In genomic region chr5:142145106-142145900, GRCh38 we compare ENCODE assay signal across 8 cellular contexts. TPM values are rescaled to one million over a fixed set of nuclear protein-coding genes. Genes with fewer than 3 reads are reported as not detected.
DNase-seq lines count a peak whose midpoint lies in the region; ATAC-seq and TF ChIP-seq lines count a peak whose summit lies in the region.

No MANE protein-coding gene starts in this region.

- 79% methylated on average over 4 of the region's 4 CpGs for WGBS in smooth muscle cell (ENCODE audit: low lambda C conversion rate)

- TF ChIP-seq CTCF in right atrium auricular region (IDR thresholded peaks at IDR 0.05) (peak; percentile 68 to 79), smooth muscle cell (IDR thresholded peaks at IDR 0.05; ENCODE audit: borderline replicate concordance, insufficient read depth, poor library complexity, severe bottlenecking) (peak; percentile 56)

- no peak overlapping the region for H3K4me2 ChIP-seq in smooth muscle cell

- H3K9ac ChIP-seq in smooth muscle cell (ENCODE audit: low read depth) = no peak overlapping the region

- DNase-seq in DMS53 (lab: John Stamatoyannopoulos, UW) (peak; percentile 79), SKM-1 (lab: John Stamatoyannopoulos, UW; ENCODE audit: unreplicated experiment) (peak; percentile 62), right atrium auricular region (ENCODE audit: low spot score) (no peak), smooth muscle cell (lab: John Stamatoyannopoulos, UW; ENCODE audit: unreplicated experiment) (no peak)
- peak; percentile 59 for DNase-seq in Jurkat, Clone E6-1 (ENCODE audit: low read depth, low spot score)
- peak; percentile 11 for DNase-seq in activated naive CD8-positive, alpha-beta T cell treated with anti-CD3 and anti-CD28 coated beads, Interleukin-2, amount 50 U/mL, for 16 hours (ENCODE audit: low read depth, low spot score)

- no peaks in the 10 kb centered on the region for H3K27me3 ChIP-seq in right atrium auricular region
- no peaks in the 10 kb centered on the region for H3K27me3 ChIP-seq in smooth muscle cell (ENCODE audit: low read depth)

- H3K27ac ChIP-seq in right atrium auricular region = no peak overlapping the region
- no peak overlapping the region for H3K27ac ChIP-seq in smooth muscle cell (ENCODE audit: low read depth)

- H3F3A ChIP-seq in smooth muscle cell (ENCODE audit: low read depth) = no peaks in the 10 kb centered on the region

- H3K4me1 ChIP-seq in right atrium auricular region = peaks cover 0 to 7% of the 10 kb centered on the region in 2 donors
- no peaks in the 10 kb centered on the region for H3K4me1 ChIP-seq in smooth muscle cell (ENCODE audit: low read depth)

- no peak overlapping the region for H3K4me3 ChIP-seq in Jurkat, Clone E6-1 (ENCODE audit: low read length)
- no peak overlapping the region for H3K4me3 ChIP-seq in right atrium auricular region
- H3K4me3 ChIP-seq in smooth muscle cell = no peak overlapping the region

- ATAC-seq in GM21381 (IDR thresholded peaks at IDR 0.05; ENCODE audit: unreplicated experiment) (peak; percentile 65), HG02840 (IDR thresholded peaks at IDR 0.05; ENCODE audit: low FRiP score, unreplicated experiment) (no peak)

- peaks cover 4% of the 10 kb centered on the region for H4K20me1 ChIP-seq in smooth muscle cell (ENCODE audit: low read depth)

- H3K36me3 ChIP-seq in right atrium auricular region = peaks cover 68% of the 10 kb centered on the region
- H3K36me3 ChIP-seq in smooth muscle cell (ENCODE audit: low read depth) = peaks cover 17% of the 10 kb centered on the region

- H3K9me3 ChIP-seq in right atrium auricular region = no peaks in the 10 kb centered on the region
- no peaks in the 10 kb centered on the region for H3K9me3 ChIP-seq in smooth muscle cell (replicated peaks; ENCODE audit: low read depth)

- H3K79me2 ChIP-seq in smooth muscle cell (ENCODE audit: low read depth) = no peaks in the 10 kb centered on the region

- no peak overlapping the region for H2AFZ ChIP-seq in smooth muscle cell (ENCODE audit: low read depth)

RNA-seq across cellular contexts. Expression of gene NDFIP1, which starts 36.7 kb away (rescaled TPM):
- polyA plus RNA-seq in Jurkat, Clone E6-1 (2012; ENCODE audit: insufficient read depth, insufficient read length) = 52.2 TPM
- 10 to 100 TPM; 69.3 to 75.0 TPM for total RNA-seq in right atrium auricular region
- total RNA-seq in smooth muscle cell = 71.6 and 76.6 TPM in 2 replicates
- 41.6 and 44.5 TPM in 2 replicates for polyA plus RNA-seq in smooth muscle cell

Comparison
In these comparisons a context has a peak if more than half of its experiments do, and no peak if none do; other contexts are left out.
1. DNase-seq: peak in DMS53 (single experiment), Jurkat, Clone E6-1 (single experiment), SKM-1 (single experiment) and activated naive CD8-positive, alpha-beta T cell treated with anti-CD3 and anti-CD28 coated beads, Interleukin-2, amount 50 U/mL, for 16 hours (single experiment); none in right atrium auricular region (single experiment) and smooth muscle cell (single experiment).